7 cellular contexts compared by ENCODE assay signal in the genomic region with DNA sequence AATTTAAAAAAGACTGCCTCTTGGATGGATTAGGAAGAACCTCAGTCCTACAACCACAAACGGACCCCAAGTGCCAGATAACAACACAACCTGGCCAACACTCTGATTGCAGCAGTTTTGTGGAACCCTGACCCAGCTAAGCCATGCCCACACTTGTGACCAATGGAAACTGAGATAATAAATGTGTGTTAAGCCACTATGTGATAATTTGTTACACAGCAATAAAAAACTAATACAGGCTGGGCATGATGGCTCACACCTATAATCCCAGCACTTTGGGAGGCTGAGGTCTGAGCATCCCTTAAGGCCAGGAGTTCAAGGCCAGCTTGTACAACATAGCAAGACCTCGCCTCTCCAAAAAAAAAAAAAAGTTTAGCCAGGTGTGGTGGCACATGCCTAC.
"Had no signal": no experiment of that assay in that cellular context is flagged by ENCODE, and none has a peak within 500 bp of the region (broad histone marks: within the 10 kb centered on the region; RNA-seq: fewer than 3 reads in every experiment).

No MANE protein-coding gene starts in this region.

- DNase-seq: GDM1, GF-D8 had no signal

- FAIRE-seq: G401.6, GM12891, GM12892, GM18507, GM19239 had no signal
